ENCODE assay signal across 8 cellular contexts in genomic region chr6:15246217-15247211, GRCh38. TPM values are rescaled to one million over a fixed set of nuclear protein-coding genes. Genes with fewer than 3 reads are reported as not detected.
DNase-seq lines count a peak whose midpoint lies in the region; ATAC-seq and TF ChIP-seq lines count a peak whose summit lies in the region.

No MANE protein-coding gene starts in this region.

- peak overlapping the region; percentile 95 to 99 (median 97) for H3K27ac ChIP-seq in esophagus squamous epithelium
- H3K27ac ChIP-seq in prostate gland = peak overlapping the region; percentile 95 to 98

- no peak for TF ChIP-seq POLR2A in esophagus squamous epithelium (IDR thresholded peaks at IDR 0.05)
- no peak for TF ChIP-seq POLR2A in prostate gland (IDR thresholded peaks at IDR 0.05)

- H3K27me3 ChIP-seq in esophagus squamous epithelium (no peaks in the 10 kb centered on the region), prostate gland (replicated peaks; ENCODE audit: insufficient read depth) (no peaks in the 10 kb centered on the region)

- DNase-seq in stimulated activated CD4-positive, alpha-beta T cell treated with anti-CD3 and anti-CD28 coated beads, Interleukin-15, amount 100 ng/mL, for 24 hours = peak; percentile 37
- no peak for DNase-seq in stimulated activated CD4-positive, alpha-beta T cell treated with anti-CD3 and anti-CD28 coated beads, Interleukin-12 subunit alpha, Interleukin-12 subunit beta, amount 100 ng/mL, for 4 hours
- peak; percentile 23 to 33 for DNase-seq in activated CD4-positive, alpha-beta T cell treated with anti-CD3 and anti-CD28 coated beads for 4 hours
- DNase-seq in esophagus squamous epithelium (lab: John Stamatoyannopoulos, UW) (no peak), prostate gland (ENCODE audit: low spot score) (no peak), Ammon's horn (ENCODE audit: low spot score) (no peak)

- H3K4me1 ChIP-seq in esophagus squamous epithelium (peaks cover 7 to 55% (median 26%) of the 10 kb centered on the region in 3 donors), prostate gland (replicated peaks) (peaks cover 4% of the 10 kb centered on the region)

- H3K9me3 ChIP-seq in esophagus squamous epithelium = no peaks in the 10 kb centered on the region
- no peaks in the 10 kb centered on the region for H3K9me3 ChIP-seq in prostate gland

- H3K4me3 ChIP-seq in esophagus squamous epithelium (peak overlapping the region; percentile 54 to 94 (median 91)), prostate gland (peak overlapping the region; percentile 89 to 91)

- TF ChIP-seq CTCF in esophagus squamous epithelium (IDR thresholded peaks at IDR 0.05) = no peak
- no peak for TF ChIP-seq CTCF in prostate gland (IDR thresholded peaks at IDR 0.05)

- no peaks in the 10 kb centered on the region for H3K36me3 ChIP-seq in esophagus squamous epithelium
- H3K36me3 ChIP-seq in prostate gland = no peaks in the 10 kb centered on the region

- no peak for ATAC-seq in GM21576 (IDR thresholded peaks at IDR 0.05; ENCODE audit: unreplicated experiment)
- ATAC-seq in HG03280 (IDR thresholded peaks at IDR 0.05; ENCODE audit: unreplicated experiment) = no peak

- intact Hi-C loops in esophagus squamous epithelium (cut with DNase I) (loop anchor here (10.0 kb wide), 1 partner anchor 1032 kb away; no protein-coding TSS in a partner anchor), prostate gland (cut with DNase I) (loop anchor here (5.0 kb wide), 4 partner anchors 196 to 1034 kb away; no protein-coding TSS in a partner anchor)

- 0% methylated on average over 24 of the region's 24 CpGs for WGBS in esophagus squamous epithelium, 2 donors
- under 1% methylated on average over 24 of the region's 24 CpGs for WGBS in prostate gland

RNA-seq across cellular contexts. Expression of gene JARID2, which starts 0.6 kb away (rescaled TPM):
- total RNA-seq in esophagus squamous epithelium = 10 to 100 TPM; 13.3 to 19.6 (median 16.3) TPM
- 10 to 100 TPM in 1 of 2 donors, 1 to 10 TPM in 1; 7.7 to 35.4 TPM for total RNA-seq in prostate gland

Comparison
In these comparisons a context has a peak if more than half of its experiments do, and no peak if none do; other contexts are left out.
1. DNase-seq: peak in stimulated activated CD4-positive, alpha-beta T cell treated with anti-CD3 and anti-CD28 coated beads, Interleukin-15, amount 100 ng/mL, for 24 hours (single experiment) and activated CD4-positive, alpha-beta T cell treated with anti-CD3 and anti-CD28 coated beads for 4 hours (2 of 2); none in stimulated activated CD4-positive, alpha-beta T cell treated with anti-CD3 and anti-CD28 coated beads, Interleukin-12 subunit alpha, Interleukin-12 subunit beta, amount 100 ng/mL, for 4 hours (single experiment), esophagus squamous epithelium (single experiment), prostate gland (single experiment) and Ammon's horn (single experiment).